In genomic region chr19:38526430-38526829, GRCh38 we compare ENCODE assay signal across 24 cellular contexts.
"Had no signal": no experiment of that assay in that cellular context is flagged by ENCODE, and none has a peak within 500 bp of the region (broad histone marks: within the 10 kb centered on the region; RNA-seq: fewer than 3 reads in every experiment).

No MANE protein-coding gene starts in this region.

- H3K27me3 Mint-ChIP-seq: activated CD4-positive, alpha-beta T cell treated with anti-CD3 and anti-CD28 coated beads for 36 hours; activated CD8-positive, alpha-beta T cell treated with anti-CD3 and anti-CD28 coated beads for 36 hours; activated naive CD4-positive, alpha-beta T cell treated with anti-CD3 and anti-CD28 coated beads, Interleukin-2, amount 50 U/mL, for 24 hours; activated T-helper 17 cell treated with anti-CD3 and anti-CD28 coated beads, Interleukin-2, amount 50 U/mL, for 72 hours had no signal

- H3K27ac Mint-ChIP-seq: activated CD4-positive, alpha-beta T cell treated with anti-CD3 and anti-CD28 coated beads for 36 hours; activated CD8-positive, alpha-beta T cell treated with anti-CD3 and anti-CD28 coated beads for 36 hours; activated naive CD4-positive, alpha-beta T cell treated with anti-CD3 and anti-CD28 coated beads, Interleukin-2, amount 50 U/mL, for 24 hours; activated T-cell treated with anti-CD3 and anti-CD28 coated beads, Interleukin-2, amount 50 U/mL, for 72 hours; activated T-helper 17 cell treated with anti-CD3 and anti-CD28 coated beads, Interleukin-2, amount 50 U/mL, for 72 hours had no signal

- DNase-seq: activated CD4-positive, alpha-beta T cell treated with anti-CD3 and anti-CD28 coated beads for 36 hours; activated CD4-positive, alpha-beta T cell treated with anti-CD3 and anti-CD28 coated beads, Interleukin-2, amount 50 U/mL, for 1 hour; activated CD8-positive, alpha-beta T cell treated with anti-CD3 and anti-CD28 coated beads for 36 hours; activated effector memory CD4-positive, alpha-beta T cell treated with anti-CD3 and anti-CD28 coated beads, Interleukin-2, amount 50 U/mL, for 16 hours; activated naive CD4-positive, alpha-beta T cell; activated T-cell treated with anti-CD3 and anti-CD28 coated beads, Interleukin-2, amount 50 U/mL, for 1 hour; activated T-cell treated with anti-CD3 and anti-CD28 coated beads, Interleukin-2, amount 50 U/mL, for 72 hours; amniotic stem cell; brain microvascular endothelial cell; central memory CD4-positive, alpha-beta T cell; Karpas-422; KBM-7; NCI-H1105; NCI-H1417 treated with DMSO at 0.1 percent for 48 hours; NCI-H187 treated with DMSO at 0.1 percent for 48 hours; NCI-H2081 treated with DMSO at 0.1 percent for 48 hours; NCI-H226; NCI-H446 treated with DMSO at 0.1 percent for 48 hours; NCI-H524; SHP77; SJCRH30 had no signal

- ATAC-seq: activated CD4-positive, alpha-beta T cell treated with anti-CD3 and anti-CD28 coated beads for 36 hours; activated CD8-positive, alpha-beta T cell treated with anti-CD3 and anti-CD28 coated beads for 36 hours; activated T-cell treated with anti-CD3 and anti-CD28 coated beads, Interleukin-2, amount 50 U/mL, for 72 hours; Panc1 had no signal

- H3K4me1 Mint-ChIP-seq: activated CD4-positive, alpha-beta T cell treated with anti-CD3 and anti-CD28 coated beads for 36 hours; activated naive CD4-positive, alpha-beta T cell treated with anti-CD3 and anti-CD28 coated beads, Interleukin-2, amount 50 U/mL, for 24 hours; activated T-helper 17 cell treated with anti-CD3 and anti-CD28 coated beads, Interleukin-2, amount 50 U/mL, for 72 hours had no signal

- H3K9me3 Mint-ChIP-seq: activated CD8-positive, alpha-beta T cell treated with anti-CD3 and anti-CD28 coated beads for 36 hours; activated naive CD4-positive, alpha-beta T cell treated with anti-CD3 and anti-CD28 coated beads, Interleukin-2, amount 50 U/mL, for 24 hours; activated T-cell treated with anti-CD3 and anti-CD28 coated beads, Interleukin-2, amount 50 U/mL, for 72 hours; activated T-helper 17 cell treated with anti-CD3 and anti-CD28 coated beads, Interleukin-2, amount 50 U/mL, for 72 hours had no signal

- H3K4me3 Mint-ChIP-seq: activated CD4-positive, alpha-beta T cell treated with anti-CD3 and anti-CD28 coated beads for 36 hours; activated CD8-positive, alpha-beta T cell treated with anti-CD3 and anti-CD28 coated beads for 36 hours; activated naive CD4-positive, alpha-beta T cell treated with anti-CD3 and anti-CD28 coated beads, Interleukin-2, amount 50 U/mL, for 24 hours; activated T-cell treated with anti-CD3 and anti-CD28 coated beads, Interleukin-2, amount 50 U/mL, for 72 hours; activated T-helper 17 cell treated with anti-CD3 and anti-CD28 coated beads, Interleukin-2, amount 50 U/mL, for 72 hours had no signal

- H3K36me3 Mint-ChIP-seq: activated naive CD4-positive, alpha-beta T cell treated with anti-CD3 and anti-CD28 coated beads, Interleukin-2, amount 50 U/mL, for 24 hours had no signal
